In genomic region chrX:16827225-16827624, GRCh38 we compare ENCODE assay signal across 17 cellular contexts. TPM values are rescaled to one million over a fixed set of nuclear protein-coding genes. Genes with fewer than 3 reads are reported as not detected.
DNase-seq lines count a peak whose midpoint lies in the region; ATAC-seq, FAIRE-seq and TF ChIP-seq lines count a peak whose summit lies in the region.
"Had no signal": no experiment of that assay in that cellular context is flagged by ENCODE, and none has a peak within 500 bp of the region (broad histone marks: within the 10 kb centered on the region; RNA-seq: fewer than 3 reads in every experiment).

No MANE protein-coding gene starts in this region.

- peak overlapping the region; percentile 73 for H3K9ac ChIP-seq in keratinocyte (ENCODE audit: control insufficient read depth, extremely low read depth, insufficient read depth, low read length)

- H3K9me3 ChIP-seq in keratinocyte (ENCODE audit: control insufficient read depth, low read depth, low read length) (no peaks in the 10 kb centered on the region), uterus (no peaks in the 10 kb centered on the region)
- H3K9me3 ChIP-seq: right lobe of liver, vagina had no signal

- DNase-seq in HT1080 (ENCODE audit: low read depth) = peak; percentile 63
- DNase-seq in bronchial epithelial cell (ENCODE audit: low read depth) = peak; percentile 72
- no peak for DNase-seq in keratinocyte (ENCODE audit: low read depth, low spot score)
- no peak for DNase-seq in uterus
- no peak for DNase-seq in SKM-1 (lab: John Stamatoyannopoulos, UW; ENCODE audit: unreplicated experiment)
- no peak for DNase-seq in NOMO-1 treated with DMSO at 0.1 percent for 48 hours (lab: John Stamatoyannopoulos, UW; ENCODE audit: unreplicated experiment)
- DNase-seq: activated CD4-positive, alpha-beta T cell treated with anti-CD3 and anti-CD28 coated beads, Interleukin-2, amount 10 ng/mL, durations not matched to agents 7 days and 5 days; GF-D8; Karpas-422; left cardiac atrium; natural killer cell; NCI-H1694; NCI-H69; right lobe of liver; stimulated activated CD4-positive, alpha-beta T cell treated with anti-CD3 and anti-CD28 coated beads, Interleukin-4, amount 100 ng/mL, for 1 hour had no signal

- ATAC-seq in GM19324 (IDR thresholded peaks at IDR 0.05; ENCODE audit: low FRiP score, unreplicated experiment) = no peak
- ATAC-seq: natural killer cell had no signal

- no peaks in the 10 kb centered on the region for H3K27me3 ChIP-seq in bronchial epithelial cell (ENCODE audit: control insufficient read depth, insufficient read depth, low read length)
- H3K27me3 ChIP-seq in keratinocyte (ENCODE audit: control insufficient read depth, extremely low read depth, insufficient read depth, low read length) = no peaks in the 10 kb centered on the region
- H3K27me3 ChIP-seq in uterus = no peaks in the 10 kb centered on the region
- H3K27me3 ChIP-seq: right lobe of liver, vagina had no signal

- H3K9me1 ChIP-seq in keratinocyte (ENCODE audit: control insufficient read depth, extremely low read depth, insufficient read depth, low read length) = peaks cover 2% of the 10 kb centered on the region

- intact Hi-C loops in uterus (cut with DNase I; ENCODE audit: low total_unique reads) = no loop called here

- H3K36me3 ChIP-seq in bronchial epithelial cell (ENCODE audit: control insufficient read depth, insufficient read depth, low read length) (no peaks in the 10 kb centered on the region), keratinocyte (ENCODE audit: control insufficient read depth in 2 of 2, extremely low read depth in 1 of 2, insufficient read depth in 2 of 2, low read length in 2 of 2) (peaks cover 10 to 23% of the 10 kb centered on the region in 2 experiments), uterus (no peaks in the 10 kb centered on the region)

- FAIRE-seq in bronchial epithelial cell (lab: Jason Lieb, UNC) = no peak
- FAIRE-seq in keratinocyte (lab: Jason Lieb, UNC) = peak; percentile 62

- H3K4me2 ChIP-seq in keratinocyte (ENCODE audit: control insufficient read depth, extremely low read depth, insufficient read depth, low read depth, low read length) = peak overlapping the region; percentile 67

- dilution Hi-C loops in keratinocyte (cut with MboI; ENCODE audit: extremely low pct_ligation_motif_present, low sequenced_read_pairs) = loop anchor here (25.0 kb wide), 1 partner anchor 235 kb away; no protein-coding TSS in a partner anchor

- no peak for TF ChIP-seq POLR2A in uterus (IDR thresholded peaks at IDR 0.05)

- H3K4me1 ChIP-seq in keratinocyte (ENCODE audit: control insufficient read depth, extremely low read depth, insufficient read depth, low read length) (peaks cover 51% of the 10 kb centered on the region), uterus (no peaks in the 10 kb centered on the region)
- H3K4me1 ChIP-seq: vagina had no signal

- H4K20me1 ChIP-seq in keratinocyte (ENCODE audit: control insufficient read depth, extremely low read depth, insufficient read depth, low read length) = no peaks in the 10 kb centered on the region

- TF ChIP-seq CTCF in bronchial epithelial cell (IDR thresholded peaks at IDR 0.05; ENCODE audit: insufficient read depth, low read length, severe bottlenecking) (no peak), keratinocyte (optimal IDR thresholded peaks at IDR 0.05 in 1 of 3, IDR thresholded peaks at IDR 0.05 in 1 of 3, conservative IDR thresholded peaks at IDR 0.05 in 1 of 3; ENCODE audit: extremely low read depth in 1 of 3, insufficient read depth in 2 of 3, low read length in 3 of 3) (no peak), uterus (IDR thresholded peaks at IDR 0.05) (no peak)

- H3K27ac ChIP-seq in keratinocyte (ENCODE audit: control insufficient read depth, insufficient read depth, low read length) = peak overlapping the region; percentile 90
- peak overlapping the region; percentile 36 to 72 for H3K27ac ChIP-seq in uterus
- H3K27ac ChIP-seq: vagina had no signal

- peak overlapping the region; percentile 58 for H2AFZ ChIP-seq in keratinocyte (ENCODE audit: control insufficient read depth, low read length)

- no peak overlapping the region for H3K4me3 ChIP-seq in bronchial epithelial cell (ENCODE audit: low read depth, low read length)
- peak overlapping the region in 1 of 3 experiments; percentile 31 for H3K4me3 ChIP-seq in keratinocyte (ENCODE audit: control insufficient read depth in 2 of 3, extremely low read depth in 1 of 3, insufficient read depth in 2 of 3, low read depth in 1 of 3, low read length in 3 of 3)
- no peak overlapping the region for H3K4me3 ChIP-seq in uterus
- H3K4me3 ChIP-seq: right lobe of liver, vagina had no signal

- H3K79me2 ChIP-seq in keratinocyte (ENCODE audit: control insufficient read depth, insufficient read depth, low read length) = no peaks in the 10 kb centered on the region

RNA-seq across cellular contexts. Expression of gene TXLNG, which starts 41.0 kb away (rescaled TPM):
- 14.1 and 15.7 TPM in 2 replicates for total RNA-seq in HT1080 (2014; rRNA removed; shearing (Covaris generic))
- 14.0 and 17.6 TPM in 2 replicates for polyA plus RNA-seq in HT1080 (2015; cell fraction: cytosol; rRNA removed)
- polyA plus RNA-seq in HT1080 (2015; cell fraction: nucleus; rRNA removed) = 27.9 and 28.7 TPM in 2 replicates
- total RNA-seq in bronchial epithelial cell (7.6 and 11.6 TPM in 2 replicates), uterus (10 to 100 TPM; 11.8 to 18.9 (median 13.1) TPM)
- polyA plus RNA-seq in keratinocyte = 22.4 to 38.5 TPM (median 24.8 TPM) in 3 replicates
- 9.5 TPM for polyA plus RNA-seq in keratinocyte (2011; ENCODE audit: low read depth)
- polyA plus RNA-seq in keratinocyte (2011; cell fraction: cytosol; rRNA removed) = 15.3 and 29.7 TPM in 2 replicates
- polyA plus RNA-seq in keratinocyte (2011; cell fraction: nucleus; rRNA removed) = 33.6 and 45.7 TPM in 2 replicates
- polyA plus RNA-seq in keratinocyte (2012; ENCODE audit: low replicate concordance) = 13.5 and 19.2 TPM in 2 replicates
- polyA minus RNA-seq in keratinocyte = 7.7 to 20.6 TPM (median 9.5 TPM) in 3 replicates
- 9.0 TPM for polyA minus RNA-seq in keratinocyte (2011; cell fraction: cytosol; rRNA and poly(A)+ RNA removed)
- polyA minus RNA-seq in keratinocyte (2011; cell fraction: nucleus; rRNA and poly(A)+ RNA removed) = 12.7 and 23.0 TPM in 2 replicates

RNA-seq across cellular contexts. Expression of gene RBBP7, which starts 42.9 kb away (rescaled TPM):
- total RNA-seq in HT1080 (2014; rRNA removed; shearing (Covaris generic)) = 157 and 177 TPM in 2 replicates
- 150 and 159 TPM in 2 replicates for polyA plus RNA-seq in HT1080 (2015; cell fraction: cytosol; rRNA removed)
- 229 TPM in 2 replicates for polyA plus RNA-seq in HT1080 (2015; cell fraction: nucleus; rRNA removed)
- 77.4 and 112 TPM in 2 replicates for total RNA-seq in bronchial epithelial cell
- polyA plus RNA-seq in keratinocyte = 88.5 to 137 TPM (median 101 TPM) in 3 replicates
- polyA plus RNA-seq in keratinocyte (2011; ENCODE audit: low read depth) = 62.3 TPM
- 67.3 and 97.1 TPM in 2 replicates for polyA plus RNA-seq in keratinocyte (2011; cell fraction: cytosol; rRNA removed)
- polyA plus RNA-seq in keratinocyte (2011; cell fraction: nucleus; rRNA removed) = 91.8 and 110 TPM in 2 replicates
- polyA plus RNA-seq in keratinocyte (2012; ENCODE audit: low replicate concordance) = 65.5 and 147 TPM in 2 replicates
- 65.1 to 117 TPM (median 78.5 TPM) in 3 replicates for polyA minus RNA-seq in keratinocyte
- 55.6 TPM for polyA minus RNA-seq in keratinocyte (2011; cell fraction: cytosol; rRNA and poly(A)+ RNA removed)
- polyA minus RNA-seq in keratinocyte (2011; cell fraction: nucleus; rRNA and poly(A)+ RNA removed) = 36.0 and 48.8 TPM in 2 replicates
- total RNA-seq in uterus = 100 to 1,000 TPM in 3 of 4 donors, 10 to 100 TPM in 1; 60.0 to 154 (median 125) TPM

Comparison
In these comparisons a context has a peak if more than half of its experiments do, and no peak if none do; other contexts are left out.
1. DNase-seq: peak in HT1080 (single experiment) and bronchial epithelial cell (single experiment); none in keratinocyte (single experiment), uterus (0 of 2), SKM-1 (single experiment) and NOMO-1 treated with DMSO at 0.1 percent for 48 hours (single experiment).